ENCODE assay signal across 8 cellular contexts in genomic region chr2:10668402-10669012, GRCh38. TPM values are rescaled to one million over a fixed set of nuclear protein-coding genes. Genes with fewer than 3 reads are reported as not detected.
DNase-seq lines count a peak whose midpoint lies in the region; ATAC-seq, FAIRE-seq and TF ChIP-seq lines count a peak whose summit lies in the region.

No MANE protein-coding gene starts in this region.

- no peak overlapping the region for H3K27ac ChIP-seq in cardiac muscle cell
- H3K27ac ChIP-seq in SJCRH30, result no peak overlapping the region
- no peak overlapping the region for H3K27ac ChIP-seq in esophagus squamous epithelium
- no peak overlapping the region for H3K27ac ChIP-seq in pancreas

- DNase-seq in cardiac muscle cell (ENCODE audit: low read depth in 1 of 2, low spot score in 1 of 2) (peak; percentile 74 to 76), left ventricle myocardium superior (no peak), M059J (ENCODE audit: low read depth) (peak; percentile 50), SJCRH30 (peak; percentile 39 to 87), esophagus squamous epithelium (lab: John Stamatoyannopoulos, UW) (no peak), pancreas (no peak), islet precursor cell (no peak)

- peak; percentile 61 for TF ChIP-seq CTCF in cardiac muscle cell (IDR thresholded peaks at IDR 0.05; ENCODE audit: low read depth, low read length)
- peak; percentile 24 to 77 (median 66) for TF ChIP-seq CTCF in esophagus squamous epithelium (IDR thresholded peaks at IDR 0.05)
- TF ChIP-seq CTCF in pancreas (IDR thresholded peaks at IDR 0.05), result peak; percentile 28 to 57 (median 44)

- WGBS in esophagus squamous epithelium, 2 donors, result 31 to 35% methylated on average over 4 of the region's 4 CpGs
- 38 to 41% methylated on average over 4 of the region's 4 CpGs for WGBS in pancreas, 2 donors

- ATAC-seq in left ventricle myocardium superior (no peak), pancreas (peak; percentile 46 to 76 (median 70)), GM21381 (IDR thresholded peaks at IDR 0.05; ENCODE audit: unreplicated experiment) (no peak)

- H3K4me1 ChIP-seq in cardiac muscle cell (ENCODE audit: low read depth), result no peaks in the 10 kb centered on the region
- H3K4me1 ChIP-seq in SJCRH30, result no peaks in the 10 kb centered on the region
- no peaks in the 10 kb centered on the region for H3K4me1 ChIP-seq in esophagus squamous epithelium
- no peaks in the 10 kb centered on the region for H3K4me1 ChIP-seq in pancreas

- FAIRE-seq in pancreas (lab: Jason Lieb, UNC), result peak; percentile 97

- H3K36me3 ChIP-seq in cardiac muscle cell (peaks cover 17% of the 10 kb centered on the region), SJCRH30 (peaks cover 40% of the 10 kb centered on the region), esophagus squamous epithelium (peaks cover 0 to 78% (median 0%) of the 10 kb centered on the region in 3 donors), pancreas (peaks cover 0 to 18% (median 5%) of the 10 kb centered on the region in 3 donors)

- no peak for TF ChIP-seq POLR2A in esophagus squamous epithelium (IDR thresholded peaks at IDR 0.05)

- H3K4me3 ChIP-seq in cardiac muscle cell (no peak overlapping the region), SJCRH30 (no peak overlapping the region), esophagus squamous epithelium (no peak overlapping the region), pancreas (no peak overlapping the region)

- intact Hi-C loops in left ventricle myocardium superior (cut with micrococcal nuclease) (no loop called here), esophagus squamous epithelium (cut with DNase I) (no loop called here), pancreas (cut with DNase I) (loop anchor here in 1 of 3 donors (10.0 kb wide), 1 partner anchor 224 kb away; the partner anchor contains the start of gene ODC1)

- H3K9me3 ChIP-seq in cardiac muscle cell (ENCODE audit: low read depth) (no peaks in the 10 kb centered on the region), SJCRH30 (replicated peaks) (no peaks in the 10 kb centered on the region), esophagus squamous epithelium (no peaks in the 10 kb centered on the region), pancreas (no peaks in the 10 kb centered on the region)

- H3K27me3 ChIP-seq in cardiac muscle cell, result no peaks in the 10 kb centered on the region
- H3K27me3 ChIP-seq in SJCRH30, result no peaks in the 10 kb centered on the region
- H3K27me3 ChIP-seq in esophagus squamous epithelium, result no peaks in the 10 kb centered on the region
- H3K27me3 ChIP-seq in pancreas, result no peaks in the 10 kb centered on the region

RNA-seq across cellular contexts. Expression of gene NOL10, which starts 21.3 kb away (rescaled TPM):
- total RNA-seq in cardiac muscle cell (15.4 and 18.7 TPM in 2 replicates), left ventricle myocardium superior (19.1 TPM), esophagus squamous epithelium (10 to 100 TPM; 14.5 to 34.3 (median 22.2) TPM), pancreas (10 to 100 TPM; 10.3 to 13.5 (median 12.8) TPM)
- polyA plus RNA-seq in cardiac muscle cell (21.0 and 22.2 TPM in 2 replicates), pancreas (10 to 100 TPM in 1 of 2 donors, 1 to 10 TPM in 1; 6.3 to 12.3 TPM)
- total RNA-seq in M059J (2014; rRNA removed; shearing (Covaris generic)), result 21.3 and 33.0 TPM in 2 replicates
- 62.5 and 65.2 TPM in 2 replicates for total RNA-seq in SJCRH30 (2014; rRNA removed; shearing (Covaris generic))

RNA-seq across cellular contexts. Expression of gene ATP6V1C2, which starts 52.9 kb away (rescaled TPM):
- 0.06 TPM in 1 of 2 replicates, not detected in the other for total RNA-seq in cardiac muscle cell
- 1.1 and 1.3 TPM in 2 replicates for polyA plus RNA-seq in cardiac muscle cell
- 2.7 TPM for total RNA-seq in left ventricle myocardium superior
- 0.37 TPM in 1 of 2 replicates, not detected in the other for total RNA-seq in M059J (2014; rRNA removed; shearing (Covaris generic))
- total RNA-seq in SJCRH30 (2014; rRNA removed; shearing (Covaris generic)), result 0.23 and 0.40 TPM in 2 replicates
- 10 to 100 TPM in 3 of 4 donors, 1 to 10 TPM in 1; 2.3 to 17.3 (median 10.6) TPM for total RNA-seq in esophagus squamous epithelium
- under 1 TPM in 5 of 6 donors, not detected in 1; 0.06 to 0.35 (median 0.09) TPM for total RNA-seq in pancreas
- polyA plus RNA-seq in pancreas, result 1 to 10 TPM; 1.2 to 2.0 TPM

Comparison
In these comparisons a context has a peak if more than half of its experiments do, and no peak if none do; other contexts are left out.
1. DNase-seq: peak in cardiac muscle cell (2 of 2), M059J (single experiment) and SJCRH30 (2 of 2); none in left ventricle myocardium superior (single experiment), esophagus squamous epithelium (single experiment), pancreas (0 of 6) and islet precursor cell (single experiment).
2. ATAC-seq: peak in pancreas (4 of 4); none in left ventricle myocardium superior (single experiment) and GM21381 (single experiment).
3. Peak in every context shown above with its lines, with median percentiles within 50 percentile points of each other: CTCF ChIP-seq.